Comparison of ENCODE assay signal across 1 cellular context in the genomic region with DNA sequence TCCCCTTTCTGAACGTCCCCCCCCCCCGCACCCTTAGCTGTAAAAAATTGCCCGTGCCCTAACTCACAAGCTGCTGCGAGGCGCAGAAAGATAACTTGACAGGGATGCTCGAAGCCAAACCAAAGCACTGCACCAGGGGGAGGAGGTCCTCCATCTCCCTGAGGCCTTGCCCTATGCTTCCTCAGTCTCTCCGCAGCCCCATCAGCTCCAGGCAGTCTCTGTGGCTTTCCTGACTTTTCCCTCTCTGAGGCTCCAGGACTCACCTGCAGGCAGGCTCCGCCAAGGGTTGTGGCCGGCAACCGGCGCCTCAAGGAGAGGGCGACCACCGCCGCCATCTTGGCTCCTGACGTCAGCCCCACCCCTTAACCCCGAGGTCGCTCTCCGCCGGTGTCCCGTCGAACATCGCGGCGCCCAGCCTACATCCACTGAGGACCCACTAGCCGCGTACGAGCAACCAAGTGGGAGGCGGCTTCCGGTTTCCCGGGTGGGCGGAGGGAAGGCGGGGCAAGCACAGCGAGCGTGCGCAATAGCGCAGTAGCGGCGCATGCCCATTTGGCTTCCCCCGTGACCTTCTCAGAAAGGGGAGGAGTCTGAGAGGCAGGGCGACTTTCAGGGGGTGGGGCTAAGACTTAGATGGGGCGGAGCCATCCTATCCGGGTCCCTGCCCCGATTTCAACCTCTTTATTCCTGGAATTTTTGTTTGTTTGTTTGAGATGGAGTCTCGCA.
TF ChIP-seq lines count a peak whose summit lies in the region.

Gene SDHB, minus strand, starts transcription at position 348 of the 726 bp plus-strand sequence. Its CDS starts 13 bp downstream, at position 335.

TF ChIP-seq in K562, 482 proteins besides CTCF, POLR2A, EP300 and RAD21 (continued from another document and continues in another):
- TF ChIP-seq, protein P1, sequence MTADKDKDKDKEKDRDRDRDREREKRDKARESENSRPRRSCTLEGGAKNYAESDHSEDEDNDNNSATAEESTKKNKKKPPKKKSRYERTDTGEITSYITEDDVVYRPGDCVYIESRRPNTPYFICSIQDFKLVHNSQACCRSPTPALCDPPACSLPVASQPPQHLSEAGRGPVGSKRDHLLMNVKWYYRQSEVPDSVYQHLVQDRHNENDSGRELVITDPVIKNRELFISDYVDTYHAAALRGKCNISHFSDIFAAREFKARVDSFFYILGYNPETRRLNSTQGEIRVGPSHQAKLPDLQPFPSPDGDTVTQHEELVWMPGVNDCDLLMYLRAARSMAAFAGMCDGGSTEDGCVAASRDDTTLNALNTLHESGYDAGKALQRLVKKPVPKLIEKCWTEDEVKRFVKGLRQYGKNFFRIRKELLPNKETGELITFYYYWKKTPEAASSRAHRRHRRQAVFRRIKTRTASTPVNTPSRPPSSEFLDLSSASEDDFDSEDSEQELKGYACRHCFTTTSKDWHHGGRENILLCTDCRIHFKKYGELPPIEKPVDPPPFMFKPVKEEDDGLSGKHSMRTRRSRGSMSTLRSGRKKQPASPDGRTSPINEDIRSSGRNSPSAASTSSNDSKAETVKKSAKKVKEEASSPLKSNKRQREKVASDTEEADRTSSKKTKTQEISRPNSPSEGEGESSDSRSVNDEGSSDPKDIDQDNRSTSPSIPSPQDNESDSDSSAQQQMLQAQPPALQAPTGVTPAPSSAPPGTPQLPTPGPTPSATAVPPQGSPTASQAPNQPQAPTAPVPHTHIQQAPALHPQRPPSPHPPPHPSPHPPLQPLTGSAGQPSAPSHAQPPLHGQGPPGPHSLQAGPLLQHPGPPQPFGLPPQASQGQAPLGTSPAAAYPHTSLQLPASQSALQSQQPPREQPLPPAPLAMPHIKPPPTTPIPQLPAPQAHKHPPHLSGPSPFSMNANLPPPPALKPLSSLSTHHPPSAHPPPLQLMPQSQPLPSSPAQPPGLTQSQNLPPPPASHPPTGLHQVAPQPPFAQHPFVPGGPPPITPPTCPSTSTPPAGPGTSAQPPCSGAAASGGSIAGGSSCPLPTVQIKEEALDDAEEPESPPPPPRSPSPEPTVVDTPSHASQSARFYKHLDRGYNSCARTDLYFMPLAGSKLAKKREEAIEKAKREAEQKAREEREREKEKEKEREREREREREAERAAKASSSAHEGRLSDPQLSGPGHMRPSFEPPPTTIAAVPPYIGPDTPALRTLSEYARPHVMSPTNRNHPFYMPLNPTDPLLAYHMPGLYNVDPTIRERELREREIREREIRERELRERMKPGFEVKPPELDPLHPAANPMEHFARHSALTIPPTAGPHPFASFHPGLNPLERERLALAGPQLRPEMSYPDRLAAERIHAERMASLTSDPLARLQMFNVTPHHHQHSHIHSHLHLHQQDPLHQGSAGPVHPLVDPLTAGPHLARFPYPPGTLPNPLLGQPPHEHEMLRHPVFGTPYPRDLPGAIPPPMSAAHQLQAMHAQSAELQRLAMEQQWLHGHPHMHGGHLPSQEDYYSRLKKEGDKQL (CRISPR knock-in tag; IDR thresholded peaks at IDR 0.05; ENCODE audit: borderline replicate concordance): no peak
- TF ChIP-seq, protein P2, sequence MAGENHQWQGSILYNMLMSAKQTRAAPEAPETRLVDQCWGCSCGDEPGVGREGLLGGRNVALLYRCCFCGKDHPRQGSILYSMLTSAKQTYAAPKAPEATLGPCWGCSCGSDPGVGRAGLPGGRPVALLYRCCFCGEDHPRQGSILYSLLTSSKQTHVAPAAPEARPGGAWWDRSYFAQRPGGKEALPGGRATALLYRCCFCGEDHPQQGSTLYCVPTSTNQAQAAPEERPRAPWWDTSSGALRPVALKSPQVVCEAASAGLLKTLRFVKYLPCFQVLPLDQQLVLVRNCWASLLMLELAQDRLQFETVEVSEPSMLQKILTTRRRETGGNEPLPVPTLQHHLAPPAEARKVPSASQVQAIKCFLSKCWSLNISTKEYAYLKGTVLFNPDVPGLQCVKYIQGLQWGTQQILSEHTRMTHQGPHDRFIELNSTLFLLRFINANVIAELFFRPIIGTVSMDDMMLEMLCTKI (IDR thresholded peaks at IDR 0.05; ENCODE audit: partially characterized antibody): no peak
- TF ChIP-seq NR4A1 (CRISPR knock-in tag; IDR thresholded peaks at IDR 0.05) (no peak), NR4A1 (tag; IDR thresholded peaks at IDR 0.05) (no peak), PHB2 (IDR thresholded peaks at IDR 0.05; ENCODE audit: low read depth) (no peak), ZNF644 (tag; IDR thresholded peaks at IDR 0.05; ENCODE audit: low read depth) (no peak), ZNF778 (CRISPR knock-in tag; IDR thresholded peaks at IDR 0.05) (no peak), DPF2 (IDR thresholded peaks at IDR 0.05) (no peak), ZNF232 (CRISPR knock-in tag; IDR thresholded peaks at IDR 0.05) (no peak), RUNX1 (IDR thresholded peaks at IDR 0.05; ENCODE audit: low read depth) (no peak), SMAD4 (CRISPR knock-in tag; conservative IDR thresholded peaks at IDR 0.05) (no peak; the same call in 1 of the 2 replicates), HIVEP1 (CRISPR knock-in tag; IDR thresholded peaks at IDR 0.05) (no peak), NR3C1 (CRISPR knock-in tag; IDR thresholded peaks at IDR 0.05) (no peak), ZNF511 (CRISPR knock-in tag; IDR thresholded peaks at IDR 0.05) (no peak), PHB (CRISPR knock-in tag; IDR thresholded peaks at IDR 0.05) (no peak), ZNF830 (CRISPR knock-in tag; IDR thresholded peaks at IDR 0.05) (no peak), TFAM (CRISPR knock-in tag; conservative IDR thresholded peaks at IDR 0.05) (no peak), ZFX (CRISPR knock-in tag; IDR thresholded peaks at IDR 0.05) (peak; percentile 83), ZNF316 (IDR thresholded peaks at IDR 0.05) (no peak), GATA2 (CRISPR knock-in tag; IDR thresholded peaks at IDR 0.05) (no peak), FOXP1 (CRISPR knock-in tag; IDR thresholded peaks at IDR 0.05) (no peak)
- TF ChIP-seq, protein P3, sequence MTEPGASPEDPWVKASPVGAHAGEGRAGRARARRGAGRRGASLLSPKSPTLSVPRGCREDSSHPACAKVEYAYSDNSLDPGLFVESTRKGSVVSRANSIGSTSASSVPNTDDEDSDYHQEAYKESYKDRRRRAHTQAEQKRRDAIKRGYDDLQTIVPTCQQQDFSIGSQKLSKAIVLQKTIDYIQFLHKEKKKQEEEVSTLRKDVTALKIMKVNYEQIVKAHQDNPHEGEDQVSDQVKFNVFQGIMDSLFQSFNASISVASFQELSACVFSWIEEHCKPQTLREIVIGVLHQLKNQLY (CRISPR knock-in tag; conservative IDR thresholded peaks at IDR 0.05): no peak
- TF ChIP-seq, protein P4, sequence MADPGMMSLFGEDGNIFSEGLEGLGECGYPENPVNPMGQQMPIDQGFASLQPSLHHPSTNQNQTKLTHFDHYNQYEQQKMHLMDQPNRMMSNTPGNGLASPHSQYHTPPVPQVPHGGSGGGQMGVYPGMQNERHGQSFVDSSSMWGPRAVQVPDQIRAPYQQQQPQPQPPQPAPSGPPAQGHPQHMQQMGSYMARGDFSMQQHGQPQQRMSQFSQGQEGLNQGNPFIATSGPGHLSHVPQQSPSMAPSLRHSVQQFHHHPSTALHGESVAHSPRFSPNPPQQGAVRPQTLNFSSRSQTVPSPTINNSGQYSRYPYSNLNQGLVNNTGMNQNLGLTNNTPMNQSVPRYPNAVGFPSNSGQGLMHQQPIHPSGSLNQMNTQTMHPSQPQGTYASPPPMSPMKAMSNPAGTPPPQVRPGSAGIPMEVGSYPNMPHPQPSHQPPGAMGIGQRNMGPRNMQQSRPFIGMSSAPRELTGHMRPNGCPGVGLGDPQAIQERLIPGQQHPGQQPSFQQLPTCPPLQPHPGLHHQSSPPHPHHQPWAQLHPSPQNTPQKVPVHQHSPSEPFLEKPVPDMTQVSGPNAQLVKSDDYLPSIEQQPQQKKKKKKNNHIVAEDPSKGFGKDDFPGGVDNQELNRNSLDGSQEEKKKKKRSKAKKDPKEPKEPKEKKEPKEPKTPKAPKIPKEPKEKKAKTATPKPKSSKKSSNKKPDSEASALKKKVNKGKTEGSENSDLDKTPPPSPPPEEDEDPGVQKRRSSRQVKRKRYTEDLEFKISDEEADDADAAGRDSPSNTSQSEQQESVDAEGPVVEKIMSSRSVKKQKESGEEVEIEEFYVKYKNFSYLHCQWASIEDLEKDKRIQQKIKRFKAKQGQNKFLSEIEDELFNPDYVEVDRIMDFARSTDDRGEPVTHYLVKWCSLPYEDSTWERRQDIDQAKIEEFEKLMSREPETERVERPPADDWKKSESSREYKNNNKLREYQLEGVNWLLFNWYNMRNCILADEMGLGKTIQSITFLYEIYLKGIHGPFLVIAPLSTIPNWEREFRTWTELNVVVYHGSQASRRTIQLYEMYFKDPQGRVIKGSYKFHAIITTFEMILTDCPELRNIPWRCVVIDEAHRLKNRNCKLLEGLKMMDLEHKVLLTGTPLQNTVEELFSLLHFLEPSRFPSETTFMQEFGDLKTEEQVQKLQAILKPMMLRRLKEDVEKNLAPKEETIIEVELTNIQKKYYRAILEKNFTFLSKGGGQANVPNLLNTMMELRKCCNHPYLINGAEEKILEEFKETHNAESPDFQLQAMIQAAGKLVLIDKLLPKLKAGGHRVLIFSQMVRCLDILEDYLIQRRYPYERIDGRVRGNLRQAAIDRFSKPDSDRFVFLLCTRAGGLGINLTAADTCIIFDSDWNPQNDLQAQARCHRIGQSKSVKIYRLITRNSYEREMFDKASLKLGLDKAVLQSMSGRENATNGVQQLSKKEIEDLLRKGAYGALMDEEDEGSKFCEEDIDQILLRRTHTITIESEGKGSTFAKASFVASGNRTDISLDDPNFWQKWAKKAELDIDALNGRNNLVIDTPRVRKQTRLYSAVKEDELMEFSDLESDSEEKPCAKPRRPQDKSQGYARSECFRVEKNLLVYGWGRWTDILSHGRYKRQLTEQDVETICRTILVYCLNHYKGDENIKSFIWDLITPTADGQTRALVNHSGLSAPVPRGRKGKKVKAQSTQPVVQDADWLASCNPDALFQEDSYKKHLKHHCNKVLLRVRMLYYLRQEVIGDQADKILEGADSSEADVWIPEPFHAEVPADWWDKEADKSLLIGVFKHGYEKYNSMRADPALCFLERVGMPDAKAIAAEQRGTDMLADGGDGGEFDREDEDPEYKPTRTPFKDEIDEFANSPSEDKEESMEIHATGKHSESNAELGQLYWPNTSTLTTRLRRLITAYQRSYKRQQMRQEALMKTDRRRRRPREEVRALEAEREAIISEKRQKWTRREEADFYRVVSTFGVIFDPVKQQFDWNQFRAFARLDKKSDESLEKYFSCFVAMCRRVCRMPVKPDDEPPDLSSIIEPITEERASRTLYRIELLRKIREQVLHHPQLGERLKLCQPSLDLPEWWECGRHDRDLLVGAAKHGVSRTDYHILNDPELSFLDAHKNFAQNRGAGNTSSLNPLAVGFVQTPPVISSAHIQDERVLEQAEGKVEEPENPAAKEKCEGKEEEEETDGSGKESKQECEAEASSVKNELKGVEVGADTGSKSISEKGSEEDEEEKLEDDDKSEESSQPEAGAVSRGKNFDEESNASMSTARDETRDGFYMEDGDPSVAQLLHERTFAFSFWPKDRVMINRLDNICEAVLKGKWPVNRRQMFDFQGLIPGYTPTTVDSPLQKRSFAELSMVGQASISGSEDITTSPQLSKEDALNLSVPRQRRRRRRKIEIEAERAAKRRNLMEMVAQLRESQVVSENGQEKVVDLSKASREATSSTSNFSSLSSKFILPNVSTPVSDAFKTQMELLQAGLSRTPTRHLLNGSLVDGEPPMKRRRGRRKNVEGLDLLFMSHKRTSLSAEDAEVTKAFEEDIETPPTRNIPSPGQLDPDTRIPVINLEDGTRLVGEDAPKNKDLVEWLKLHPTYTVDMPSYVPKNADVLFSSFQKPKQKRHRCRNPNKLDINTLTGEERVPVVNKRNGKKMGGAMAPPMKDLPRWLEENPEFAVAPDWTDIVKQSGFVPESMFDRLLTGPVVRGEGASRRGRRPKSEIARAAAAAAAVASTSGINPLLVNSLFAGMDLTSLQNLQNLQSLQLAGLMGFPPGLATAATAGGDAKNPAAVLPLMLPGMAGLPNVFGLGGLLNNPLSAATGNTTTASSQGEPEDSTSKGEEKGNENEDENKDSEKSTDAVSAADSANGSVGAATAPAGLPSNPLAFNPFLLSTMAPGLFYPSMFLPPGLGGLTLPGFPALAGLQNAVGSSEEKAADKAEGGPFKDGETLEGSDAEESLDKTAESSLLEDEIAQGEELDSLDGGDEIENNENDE (IDR thresholded peaks at IDR 0.05; ENCODE audit: low read depth, low read length): no peak
- TF ChIP-seq, protein P5, sequence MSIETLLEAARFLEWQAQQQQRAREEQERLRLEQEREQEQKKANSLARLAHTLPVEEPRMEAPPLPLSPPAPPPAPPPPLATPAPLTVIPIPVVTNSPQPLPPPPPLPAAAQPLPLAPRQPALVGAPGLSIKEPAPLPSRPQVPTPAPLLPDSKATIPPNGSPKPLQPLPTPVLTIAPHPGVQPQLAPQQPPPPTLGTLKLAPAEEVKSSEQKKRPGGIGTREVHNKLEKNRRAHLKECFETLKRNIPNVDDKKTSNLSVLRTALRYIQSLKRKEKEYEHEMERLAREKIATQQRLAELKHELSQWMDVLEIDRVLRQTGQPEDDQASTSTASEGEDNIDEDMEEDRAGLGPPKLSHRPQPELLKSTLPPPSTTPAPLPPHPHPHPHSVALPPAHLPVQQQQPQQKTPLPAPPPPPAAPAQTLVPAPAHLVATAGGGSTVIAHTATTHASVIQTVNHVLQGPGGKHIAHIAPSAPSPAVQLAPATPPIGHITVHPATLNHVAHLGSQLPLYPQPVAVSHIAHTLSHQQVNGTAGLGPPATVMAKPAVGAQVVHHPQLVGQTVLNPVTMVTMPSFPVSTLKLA (conservative IDR thresholded peaks at IDR 0.05): 0 out of 4 replicates have a peak, but pooled peaks of 1 of the 2 experiments have one; percentile 66
